ENCODE assay signal across 8 cellular contexts in genomic region chr7:143205560-143206293, GRCh38. TPM values are rescaled to one million over a fixed set of nuclear protein-coding genes. Genes with fewer than 3 reads are reported as not detected.
DNase-seq lines count a peak whose midpoint lies in the region; ATAC-seq and TF ChIP-seq lines count a peak whose summit lies in the region.

No MANE protein-coding gene starts in this region.

- 52 to 59% methylated on average over 13 of the region's 13 CpGs for WGBS in upper lobe of left lung, 2 donors

- no peak for TF ChIP-seq EP300 in upper lobe of left lung (IDR thresholded peaks at IDR 0.05)

- H3K4me3 ChIP-seq in upper lobe of left lung (no peak overlapping the region), uterus (no peak overlapping the region)

- H3K9me3 ChIP-seq in upper lobe of left lung (no peaks in the 10 kb centered on the region), uterus (no peaks in the 10 kb centered on the region)

- H3K36me3 ChIP-seq in upper lobe of left lung (no peaks in the 10 kb centered on the region), uterus (no peaks in the 10 kb centered on the region)

- H3K27me3 ChIP-seq in upper lobe of left lung, result no peaks in the 10 kb centered on the region
- H3K27me3 ChIP-seq in uterus, result no peaks in the 10 kb centered on the region

- no peak for TF ChIP-seq POLR2A in upper lobe of left lung (IDR thresholded peaks at IDR 0.05)
- no peak for TF ChIP-seq POLR2A in uterus (IDR thresholded peaks at IDR 0.05)

- H3K27ac ChIP-seq in upper lobe of left lung, result no peak overlapping the region
- H3K27ac ChIP-seq in uterus, result no peak overlapping the region

- peak; percentile 86 for ATAC-seq in GM19463 (IDR thresholded peaks at IDR 0.05; ENCODE audit: unreplicated experiment)
- ATAC-seq in HG03460 (IDR thresholded peaks at IDR 0.05; ENCODE audit: unreplicated experiment), result peak; percentile 74
- ATAC-seq in upper lobe of left lung (ENCODE audit: low FRiP score in 2 of 2), result peak; percentile 50 to 90

- TF ChIP-seq CTCF in upper lobe of left lung (IDR thresholded peaks at IDR 0.05), result no peak
- no peak for TF ChIP-seq CTCF in uterus (IDR thresholded peaks at IDR 0.05)

- DNase-seq in EL (peak; percentile 5), upper lobe of left lung (peak in 1 of 2 donors; percentile 60), HCEC 1CT (no peak), uterus (no peak), cerebellar cortex (ENCODE audit: low spot score) (no peak)
- DNase-seq in activated T-cell treated with anti-CD3 and anti-CD28 coated beads, Interleukin-2, amount 50 U/mL, for 48 hours, result peak; percentile 35 to 36

- H3K4me1 ChIP-seq in upper lobe of left lung, result peaks cover 0 to 5% (median 1%) of the 10 kb centered on the region in 4 donors
- H3K4me1 ChIP-seq in uterus, result no peaks in the 10 kb centered on the region

- intact Hi-C loops in uterus (cut with DNase I; ENCODE audit: low total_unique reads), result no loop called here

RNA-seq across cellular contexts. Expression of gene TAS2R40, which starts 16.1 kb away (rescaled TPM):
- total RNA-seq in upper lobe of left lung (not detected), uterus (not detected)

RNA-seq across cellular contexts. Expression of gene TAS2R39, which starts 22.5 kb away (rescaled TPM):
- total RNA-seq in upper lobe of left lung, result not detected
- not detected for total RNA-seq in uterus

RNA-seq across cellular contexts. Expression of gene GSTK1, which starts 57.5 kb away (rescaled TPM):
- total RNA-seq in upper lobe of left lung, result 100 to 1,000 TPM; 140 to 194 (median 158) TPM
- total RNA-seq in uterus, result 100 to 1,000 TPM in 1 of 4 donors, 10 to 100 TPM in 3; 58.2 to 173 (median 86.9) TPM

Comparison
In these comparisons a context has a peak if more than half of its experiments do, and no peak if none do; other contexts are left out.
1. DNase-seq: peak in EL (single experiment) and activated T-cell treated with anti-CD3 and anti-CD28 coated beads, Interleukin-2, amount 50 U/mL, for 48 hours (2 of 2); none in HCEC 1CT (single experiment), uterus (0 of 2) and cerebellar cortex (single experiment).
2. Peak in every context shown above with its lines, with median percentiles within 50 percentile points of each other: ATAC-seq.